Comparison of ENCODE assay signal across 22 cellular contexts in the genomic region with DNA sequence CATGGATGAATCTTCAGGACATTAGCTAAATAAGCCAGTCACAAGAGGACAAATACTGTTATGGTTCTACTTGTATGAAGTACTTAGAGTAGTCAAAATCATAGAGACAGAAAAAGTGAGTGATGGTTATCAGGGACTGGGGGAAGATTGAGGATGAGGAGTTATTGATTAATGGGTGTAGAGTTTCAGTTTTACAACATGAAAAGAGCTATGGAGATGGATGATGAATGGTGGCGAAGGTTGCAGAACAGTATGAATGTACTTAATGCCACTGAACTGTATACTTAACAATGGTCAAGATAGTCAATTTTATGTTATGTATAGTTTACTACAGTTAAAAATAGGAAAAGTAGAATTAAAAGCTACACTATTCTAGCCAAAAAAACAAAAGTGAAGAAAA. TPM values are rescaled to one million over a fixed set of nuclear protein-coding genes. Genes with fewer than 3 reads are reported as not detected.
DNase-seq lines count a peak whose midpoint lies in the region; ATAC-seq, FAIRE-seq and TF ChIP-seq lines count a peak whose summit lies in the region.
"Had no signal": no experiment of that assay in that cellular context is flagged by ENCODE, and none has a peak within 500 bp of the region (broad histone marks: within the 10 kb centered on the region; RNA-seq: fewer than 3 reads in every experiment).

No MANE protein-coding gene starts in this region.

- POLR2A ChIA-PET in GM12878 (lab: Charles Lee) = no interaction called here

- H2AFZ ChIP-seq in GM12878 (ENCODE audit: control insufficient read depth, low read depth, low read length) = no peak overlapping the region

- H3K4me2 ChIP-seq in GM12878 (ENCODE audit: control insufficient read depth, insufficient read depth) = no peak overlapping the region
- H3K4me2 ChIP-seq: BLaER1 had no signal

- H3K27me3 ChIP-seq in GM12878 (replicated peaks in 1 of 2; ENCODE audit: control insufficient read depth in 2 of 2, insufficient read depth in 2 of 2, low read length in 1 of 2) (no peaks in the 10 kb centered on the region), tibial artery (no peaks in the 10 kb centered on the region)
- H3K27me3 ChIP-seq: BE2C, BLaER1 had no signal

- in situ Hi-C loops in GM12878 (cut with MboI) = no loop called here

- H3K79me2 ChIP-seq in GM12878 (ENCODE audit: control insufficient read depth, insufficient read depth, low read length) = no peaks in the 10 kb centered on the region

- H3K4me1 ChIP-seq in GM12878 (ENCODE audit: control insufficient read depth, insufficient read depth, low read length) (no peaks in the 10 kb centered on the region), tibial artery (no peaks in the 10 kb centered on the region), kidney (ENCODE audit: control insufficient read depth in 1 of 2, insufficient read depth in 1 of 2, low read depth in 1 of 2, low read length in 2 of 2) (no peaks in the 10 kb centered on the region)
- H3K4me1 ChIP-seq: BE2C, BLaER1 had no signal

- TF ChIP-seq CTCF in GM12878 (IDR thresholded peaks at IDR 0.05 in 2 of 3, conservative IDR thresholded peaks at IDR 0.05 in 1 of 3; ENCODE audit: control insufficient read depth in 2 of 3, extremely low read depth in 1 of 3, insufficient read depth in 1 of 3, low read depth in 3 of 3, low read length in 3 of 3) = no peak
- TF ChIP-seq CTCF in tibial artery (IDR thresholded peaks at IDR 0.05) = no peak
- TF ChIP-seq CTCF in kidney (IDR thresholded peaks at IDR 0.05; ENCODE audit: borderline replicate concordance, extremely low read depth, insufficient read depth) = no peak
- no peak for TF ChIP-seq CTCF in D721Med (IDR thresholded peaks at IDR 0.05; ENCODE audit: insufficient read depth, missing control alignments)

- no TSS peak for BruUV-seq in GM12878 (replicated peaks; lab: Mats Ljungman, UMichigan)

- ATAC-seq in GM19463 (IDR thresholded peaks at IDR 0.05; ENCODE audit: unreplicated experiment) (peak; percentile 51), GM12878 (peak; percentile 57)

- H4K20me1 ChIP-seq in GM12878 (ENCODE audit: control insufficient read depth, insufficient read depth) = no peaks in the 10 kb centered on the region
- H4K20me1 ChIP-seq: BLaER1 had no signal

- intact Hi-C loops in GM12878 (cut with micrococcal nuclease; ENCODE audit: unreplicated experiment) (no loop called here), tibial artery (cut with DNase I; ENCODE audit: low total_unique reads) (no loop called here), kidney (cut with DNase I) (no loop called here)

- H3K9ac ChIP-seq in GM12878 (ENCODE audit: control insufficient read depth, insufficient read depth, low read length) = no peak overlapping the region
- H3K9ac ChIP-seq in kidney (ENCODE audit: low read length in 2 of 2) = no peak overlapping the region
- H3K9ac ChIP-seq: BLaER1 had no signal

- no peak overlapping the region for H3K27ac ChIP-seq in GM12878 (ENCODE audit: control insufficient read depth, insufficient read depth)
- H3K27ac ChIP-seq in tibial artery = no peak overlapping the region
- no peak overlapping the region for H3K27ac ChIP-seq in kidney (ENCODE audit: low read depth in 2 of 2, low read length in 2 of 2)
- H3K27ac ChIP-seq: BLaER1 had no signal

- H3K9me3 ChIP-seq in GM12878 (replicated peaks; ENCODE audit: control insufficient read depth, insufficient read depth, low read length) = no peaks in the 10 kb centered on the region
- H3K9me3 ChIP-seq in tibial artery = no peaks in the 10 kb centered on the region
- no peaks in the 10 kb centered on the region for H3K9me3 ChIP-seq in kidney (ENCODE audit: control insufficient read depth in 1 of 2, low read length in 2 of 2)
- H3K9me3 ChIP-seq: BE2C, BLaER1 had no signal

- H3K36me3 ChIP-seq in GM12878 (ENCODE audit: control insufficient read depth in 2 of 2, insufficient read depth in 2 of 2, low read length in 1 of 2) (no peaks in the 10 kb centered on the region), tibial artery (no peaks in the 10 kb centered on the region), kidney (ENCODE audit: control insufficient read depth in 1 of 2, insufficient read depth in 2 of 2, low read length in 2 of 2) (no peaks in the 10 kb centered on the region)
- H3K36me3 ChIP-seq: BE2C, BLaER1 had no signal

- no peak for TF ChIP-seq POLR2A in GM12878 (IDR thresholded peaks at IDR 0.05; ENCODE audit: low read depth, low read length)

- RAD21 ChIA-PET in GM12878 (lab: Charles Lee; ENCODE audit: unreplicated experiment) = interaction anchor here (0.8 to 1.4 kb wide), 2 partner anchors 8 to 148 kb away, joined by 3 to 8 read pairs; a partner anchor contains a TSS

- no peak for TF ChIP-seq RAD21 in GM12878 (IDR thresholded peaks at IDR 0.05; ENCODE audit: insufficient read depth, low read depth, low read length)

- TF ChIP-seq EP300 in GM12878 (IDR thresholded peaks at IDR 0.05; ENCODE audit: borderline replicate concordance in 1 of 2, control insufficient read depth in 1 of 2, low read depth in 2 of 2, low read length in 2 of 2) = no peak

- FAIRE-seq in GM12878 (lab: Jason Lieb, UNC) = no peak
- no peak for FAIRE-seq in kidney (lab: Jason Lieb, UNC)
- FAIRE-seq in D721Med (lab: Jason Lieb, UNC) = no peak
- FAIRE-seq: A204.1, G401.6, GM12892, GM18507, GM19239 had no signal

- H3K4me3 ChIP-seq in GM12878 (no peak overlapping the region), tibial artery (no peak overlapping the region), kidney (ENCODE audit: low read length in 2 of 2) (no peak overlapping the region)
- H3K4me3 ChIP-seq: BLaER1 had no signal

- DNase-seq in GM12878 (ENCODE audit: low read depth, low spot score) = no peak
- no peak for DNase-seq in tibial artery
- DNase-seq in kidney = no peak
- no peak for DNase-seq in D721Med (ENCODE audit: insufficient read length, low spot score)
- DNase-seq: 8988T; ACHN; BE2C; C1 segment of cervical spinal cord; CD4-positive, alpha-beta memory T cell; CD4-positive, CD25-positive, alpha-beta regulatory T cell; CD8-positive, alpha-beta memory T cell; COR-L47; DMS79 treated with DMSO at 0.1 percent for 48 hours; GF-D8 had no signal

- CTCF ChIA-PET in GM12878 (lab: Yijun Ruan, JAX) = interaction anchor here (0.8 to 13.5 kb wide), 8 partner anchors 9 to 163 kb away, joined by 3 to 264 read pairs (median 4); no protein-coding TSS in a partner anchor

- WGBS in GM12878 (ENCODE audit: insufficient coverage, insufficient replicate concordance, low lambda C conversion rate, missing lambda C conversion rate) = 100% methylated on average over 1 of the region's 1 CpG

- SMC1A ChIA-PET in GM12878 (lab: Charles Lee; ENCODE audit: uncharacterized antibody, unreplicated experiment) = interaction anchor here (0.8 to 4.3 kb wide), 8 partner anchors 13 to 445 kb away, joined by 3 to 24 read pairs (median 4); no protein-coding TSS in a partner anchor

RNA-seq across cellular contexts. Expression of a gene that starts 7.8 kb away (rescaled TPM):
- total RNA-seq in GM12878 (2013; cell fraction: nucleolus; rRNA removed) = 2.9 and 4.2 TPM in 2 replicates
- 0.11 and 0.17 TPM in 2 replicates for total RNA-seq in GM12878 (2014; rRNA removed)
- 0.49 and 0.60 TPM in 2 replicates for total RNA-seq in GM12878 (2014; rRNA removed; fragmentation: Illumina TruSeq; extraction: Trizol)
- total RNA-seq in GM12878 (2021) = 0.21 TPM in 2 replicates
- polyA plus RNA-seq in GM12878 (2011; ENCODE audit: low read depth) = not detected
- polyA plus RNA-seq in GM12878 (2011; rRNA removed) = 0.24 and 0.35 TPM in 2 replicates
- 0.03 and 0.08 TPM in 2 replicates for polyA plus RNA-seq in GM12878 (2011; cell fraction: cytosol; rRNA removed)
- 0.60 and 0.64 TPM in 2 replicates for polyA plus RNA-seq in GM12878 (2011; cell fraction: nucleus; rRNA removed)
- polyA plus RNA-seq in GM12878 (2012) = 0.10 and 0.39 TPM in 2 replicates
- 0.16 and 0.44 TPM in 2 replicates for polyA plus RNA-seq in GM12878 (2014; fragmentation: Illumina TruSeq; extraction: Trizol)
- polyA plus RNA-seq in GM12878 (2014; fragmentation: Nextera tagmentation; extraction: Ambion mirVana) = under 1 TPM; 0.08 to 0.15 TPM
- polyA plus RNA-seq in GM12878 (2014; rRNA removed) = 0.15 and 0.35 TPM in 2 replicates
- under 1 TPM in 1 of 2 experiments, not detected in 1; 0.17 TPM for polyA plus RNA-seq in GM12878 (2016; fragmentation: Nextera tagmentation; extraction: Ambion mirVana)
- polyA minus RNA-seq in GM12878 (2011; rRNA and poly(A)+ RNA removed) = 0.29 and 0.77 TPM in 2 replicates
- not detected in 2 replicates for polyA minus RNA-seq in GM12878 (2011; cell fraction: cytosol; rRNA and poly(A)+ RNA removed)
- 0.36 and 1.5 TPM in 2 replicates for polyA minus RNA-seq in GM12878 (2011; cell fraction: nucleus; rRNA and poly(A)+ RNA removed)
- total RNA-seq in kidney = 0.44 TPM
- polyA plus RNA-seq in kidney (ENCODE audit: insufficient read depth, low read depth, low replicate concordance) = 0.15 TPM
- polyA plus RNA-seq: CD14-positive monocyte; CD4-positive, alpha-beta memory T cell had no signal

RNA-seq across cellular contexts. Expression of a gene that starts 37.8 kb away (rescaled TPM):
- 21.1 and 27.3 TPM in 2 replicates for total RNA-seq in GM12878 (2013; cell fraction: nucleolus; rRNA removed)
- total RNA-seq in GM12878 (2014; rRNA removed) = 6.6 and 7.8 TPM in 2 replicates
- total RNA-seq in GM12878 (2014; rRNA removed; fragmentation: Illumina TruSeq; extraction: Trizol) = 9.5 and 9.7 TPM in 2 replicates
- total RNA-seq in GM12878 (2021) = 7.3 and 7.5 TPM in 2 replicates
- polyA plus RNA-seq in GM12878 (2011; ENCODE audit: low read depth) = 7.8 TPM
- 12.0 and 13.7 TPM in 2 replicates for polyA plus RNA-seq in GM12878 (2011; rRNA removed)
- 13.2 and 13.4 TPM in 2 replicates for polyA plus RNA-seq in GM12878 (2011; cell fraction: cytosol; rRNA removed)
- polyA plus RNA-seq in GM12878 (2011; cell fraction: nucleus; rRNA removed) = 10.9 and 11.2 TPM in 2 replicates
- 6.5 and 9.7 TPM in 2 replicates for polyA plus RNA-seq in GM12878 (2012)
- 10.0 and 10.4 TPM in 2 replicates for polyA plus RNA-seq in GM12878 (2014; fragmentation: Illumina TruSeq; extraction: Trizol)
- 10 to 100 TPM in 1 of 2 experiments, 1 to 10 TPM in 1; 9.8 to 16.7 TPM for polyA plus RNA-seq in GM12878 (2014; fragmentation: Nextera tagmentation; extraction: Ambion mirVana)
- polyA plus RNA-seq in GM12878 (2014; rRNA removed) = 11.3 and 13.1 TPM in 2 replicates
- polyA plus RNA-seq in GM12878 (2016; fragmentation: Nextera tagmentation; extraction: Ambion mirVana) = 1 to 10 TPM; 6.3 to 7.1 TPM
- polyA minus RNA-seq in GM12878 (2011; rRNA and poly(A)+ RNA removed) = 20.9 and 21.9 TPM in 2 replicates
- polyA minus RNA-seq in GM12878 (2011; cell fraction: cytosol; rRNA and poly(A)+ RNA removed) = 2.9 and 4.0 TPM in 2 replicates
- 5.4 and 10.3 TPM in 2 replicates for polyA minus RNA-seq in GM12878 (2011; cell fraction: nucleus; rRNA and poly(A)+ RNA removed)
- 8.6 TPM for total RNA-seq in kidney
- polyA plus RNA-seq in kidney (ENCODE audit: insufficient read depth, low read depth, low replicate concordance) = 8.7 TPM
